ENCODE assay signal across 33 cellular contexts in the genomic region with DNA sequence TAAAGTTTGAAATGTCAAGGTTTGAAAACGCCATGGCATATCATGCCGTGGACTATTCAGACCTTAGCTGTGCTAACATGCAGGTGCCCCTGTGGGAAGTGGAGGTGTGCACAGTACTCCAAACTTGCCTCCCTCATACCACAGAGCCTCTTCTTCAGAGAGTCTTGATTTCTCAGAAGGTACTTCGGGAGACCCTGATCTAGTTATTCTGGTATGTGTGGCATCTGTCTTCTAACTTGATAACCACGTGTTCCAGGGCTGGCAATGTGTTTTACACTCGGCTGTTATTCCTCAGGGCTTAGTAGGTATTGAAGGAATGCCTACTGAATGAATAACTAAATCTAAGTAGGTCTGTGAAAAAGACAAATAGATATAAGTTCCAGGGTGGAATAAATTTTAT.
A peak's percentile ranks its signal among the peaks of the same experiment; 100 is the strongest.
DNase-seq lines count a peak whose midpoint lies in the region; ATAC-seq, FAIRE-seq and TF ChIP-seq lines count a peak whose summit lies in the region.
"Had no signal": no experiment of that assay in that cellular context is flagged by ENCODE, and none has a peak within 500 bp of the region (broad histone marks: within the 10 kb centered on the region; RNA-seq: fewer than 3 reads in every experiment).

No MANE protein-coding gene starts in this region.

- H3K4me2 ChIP-seq in mesenchymal stem cell (ENCODE audit: low read length, poor library complexity, severe bottlenecking), result no peak overlapping the region

- H3K23ac ChIP-seq in mesenchymal stem cell (ENCODE audit: low read length in 2 of 2), result no peak overlapping the region

- no peak overlapping the region for H4K8ac ChIP-seq in mesenchymal stem cell (ENCODE audit: low read length)

- H3K27me3 Mint-ChIP-seq in activated CD4-positive, alpha-beta T cell treated with anti-CD3 and anti-CD28 coated beads, Interleukin-2, amount 10 ng/mL, durations not matched to agents 24 days and 14 days, result no peaks in the 10 kb centered on the region
- H3K27me3 Mint-ChIP-seq: activated naive CD8-positive, alpha-beta T cell treated with anti-CD3 and anti-CD28 coated beads for 36 hours had no signal

- H3K9ac ChIP-seq in mesenchymal stem cell (ENCODE audit: low read length) (no peak overlapping the region), kidney (ENCODE audit: low read length in 2 of 2) (no peak overlapping the region)

- ATAC-seq in GM18517 (IDR thresholded peaks at IDR 0.05; ENCODE audit: unreplicated experiment), result no peak
- ATAC-seq: HCT116; heart right ventricle; naive thymus-derived CD8-positive, alpha-beta T cell; PC-3; Right ventricle myocardium inferior had no signal

- no peaks in the 10 kb centered on the region for H3K9me3 Mint-ChIP-seq in activated CD4-positive, alpha-beta T cell treated with anti-CD3 and anti-CD28 coated beads, Interleukin-2, amount 10 ng/mL, durations not matched to agents 24 days and 14 days
- H3K9me3 Mint-ChIP-seq: activated naive CD8-positive, alpha-beta T cell treated with anti-CD3 and anti-CD28 coated beads for 36 hours; naive thymus-derived CD8-positive, alpha-beta T cell; stimulated activated naive CD8-positive, alpha-beta T cell treated with anti-CD3 and anti-CD28 coated beads, Interleukin-15, amount 100 ng/mL, for 72 hours; T-helper 2 cell treated with Interferon-gamma antibody and Interleukin-4, amounts not matched to agents 5 μg/mL and 100 μg/mL, for 36 hours had no signal

- no peaks in the 10 kb centered on the region for H3K36me3 ChIP-seq in mesenchymal stem cell (ENCODE audit: control insufficient read depth in 1 of 2, insufficient read depth in 2 of 2, low read depth in 1 of 2, low read length in 2 of 2)
- no peaks in the 10 kb centered on the region for H3K36me3 ChIP-seq in ascending aorta
- H3K36me3 ChIP-seq in kidney (ENCODE audit: control insufficient read depth in 1 of 2, insufficient read depth in 2 of 2, low read length in 2 of 2), result no peaks in the 10 kb centered on the region
- H3K36me3 ChIP-seq: heart right ventricle, left ventricle myocardium inferior had no signal

- H3K4me3 Mint-ChIP-seq in activated CD4-positive, alpha-beta T cell treated with anti-CD3 and anti-CD28 coated beads, Interleukin-2, amount 10 ng/mL, durations not matched to agents 24 days and 14 days, result no peak overlapping the region
- H3K4me3 Mint-ChIP-seq: activated naive CD8-positive, alpha-beta T cell treated with anti-CD3 and anti-CD28 coated beads for 36 hours; naive thymus-derived CD8-positive, alpha-beta T cell; stimulated activated naive CD8-positive, alpha-beta T cell treated with anti-CD3 and anti-CD28 coated beads, Interleukin-15, amount 100 ng/mL, for 72 hours; T-helper 2 cell treated with Interferon-gamma antibody and Interleukin-4, amounts not matched to agents 5 μg/mL and 100 μg/mL, for 36 hours had no signal

- H3K36me3 Mint-ChIP-seq in activated CD4-positive, alpha-beta T cell treated with anti-CD3 and anti-CD28 coated beads, Interleukin-2, amount 10 ng/mL, durations not matched to agents 24 days and 14 days (ENCODE audit: low read depth), result no peaks in the 10 kb centered on the region
- H3K36me3 Mint-ChIP-seq: activated naive CD8-positive, alpha-beta T cell treated with anti-CD3 and anti-CD28 coated beads for 36 hours; naive thymus-derived CD8-positive, alpha-beta T cell had no signal

- no peaks in the 10 kb centered on the region for H3K79me1 ChIP-seq in mesenchymal stem cell (replicated peaks; ENCODE audit: low read length, poor library complexity, severe bottlenecking)

- H4K91ac ChIP-seq in mesenchymal stem cell (ENCODE audit: low read length), result no peak overlapping the region

- H2BK12ac ChIP-seq in mesenchymal stem cell (ENCODE audit: low read length in 2 of 2), result no peak overlapping the region

- 29% methylated on average over 5 of the region's 5 CpGs for WGBS in mesenchymal stem cell

- TF ChIP-seq CTCF in epithelial cell of proximal tubule (conservative IDR thresholded peaks at IDR 0.05; ENCODE audit: low read depth, low read length), result no peak
- TF ChIP-seq CTCF in ascending aorta (IDR thresholded peaks at IDR 0.05), result no peak
- TF ChIP-seq CTCF in kidney (IDR thresholded peaks at IDR 0.05; ENCODE audit: borderline replicate concordance, extremely low read depth, insufficient read depth), result no peak

- intact Hi-C loops in ascending aorta (cut with DNase I), result no loop called here
- intact Hi-C loops in kidney (cut with DNase I), result no loop called here
- intact Hi-C loops in activated CD4-positive, alpha-beta T cell treated with anti-CD3 and anti-CD28 coated beads, Interleukin-2, amount 10 ng/mL, durations not matched to agents 24 days and 14 days (cut with micrococcal nuclease), result no loop called here

- H3K18ac ChIP-seq in mesenchymal stem cell (ENCODE audit: low read depth in 1 of 2, low read length in 2 of 2), result no peak overlapping the region

- no peak for FAIRE-seq in kidney (lab: Jason Lieb, UNC)
- FAIRE-seq: A204.1 had no signal

- H2AFZ ChIP-seq in mesenchymal stem cell (ENCODE audit: low read depth, low read length), result no peak overlapping the region

- H2BK15ac ChIP-seq in mesenchymal stem cell (ENCODE audit: low read depth, poor library complexity, severe bottlenecking), result no peak overlapping the region

- no peak overlapping the region for H3K27ac Mint-ChIP-seq in activated CD4-positive, alpha-beta T cell treated with anti-CD3 and anti-CD28 coated beads, Interleukin-2, amount 10 ng/mL, durations not matched to agents 24 days and 14 days
- H3K27ac Mint-ChIP-seq: activated naive CD8-positive, alpha-beta T cell treated with anti-CD3 and anti-CD28 coated beads for 36 hours; naive thymus-derived CD8-positive, alpha-beta T cell; stimulated activated naive CD8-positive, alpha-beta T cell treated with anti-CD3 and anti-CD28 coated beads, Interleukin-15, amount 100 ng/mL, for 72 hours; T-helper 2 cell treated with Interferon-gamma antibody and Interleukin-4, amounts not matched to agents 5 μg/mL and 100 μg/mL, for 36 hours had no signal

- no peak overlapping the region for H2AK5ac ChIP-seq in mesenchymal stem cell (ENCODE audit: low read length, severe bottlenecking)

- H3K4me1 ChIP-seq in mesenchymal stem cell (ENCODE audit: control insufficient read depth, insufficient read depth, low read depth, low read length) (peaks cover 15% of the 10 kb centered on the region), ascending aorta (peaks cover 0 to 2% of the 10 kb centered on the region in 2 donors), kidney (ENCODE audit: control insufficient read depth in 1 of 2, insufficient read depth in 1 of 2, low read depth in 1 of 2, low read length in 2 of 2) (peaks cover 4% of the 10 kb centered on the region in 2 donors)

- no peak overlapping the region for H2BK120ac ChIP-seq in mesenchymal stem cell (ENCODE audit: low read depth, low read length)

- no peaks in the 10 kb centered on the region for H3K4me1 Mint-ChIP-seq in activated CD4-positive, alpha-beta T cell treated with anti-CD3 and anti-CD28 coated beads, Interleukin-2, amount 10 ng/mL, durations not matched to agents 24 days and 14 days
- H3K4me1 Mint-ChIP-seq: activated naive CD8-positive, alpha-beta T cell treated with anti-CD3 and anti-CD28 coated beads for 36 hours; naive thymus-derived CD8-positive, alpha-beta T cell; stimulated activated naive CD8-positive, alpha-beta T cell treated with anti-CD3 and anti-CD28 coated beads, Interleukin-15, amount 100 ng/mL, for 72 hours had no signal

- H3K27me3 ChIP-seq in mesenchymal stem cell (ENCODE audit: control insufficient read depth in 1 of 2, insufficient read depth in 1 of 2, low read length in 2 of 2), result peaks cover 0 to 3% of the 10 kb centered on the region in 2 experiments
- no peaks in the 10 kb centered on the region for H3K27me3 ChIP-seq in ascending aorta
- H3K27me3 ChIP-seq: heart right ventricle had no signal

- no peak overlapping the region for H3K4me3 ChIP-seq in epithelial cell of proximal tubule (ENCODE audit: low read depth, low read length)
- H3K4me3 ChIP-seq in mesenchymal stem cell (ENCODE audit: insufficient read depth in 1 of 2, low read depth in 1 of 2, low read length in 2 of 2), result no peak overlapping the region
- no peak overlapping the region for H3K4me3 ChIP-seq in ascending aorta
- H3K4me3 ChIP-seq in kidney (ENCODE audit: low read length in 2 of 2), result no peak overlapping the region
- H3K4me3 ChIP-seq: heart right ventricle, left ventricle myocardium inferior, skin epidermis had no signal

- H3K9me3 ChIP-seq in mesenchymal stem cell (ENCODE audit: control insufficient read depth, low read length), result no peaks in the 10 kb centered on the region
- H3K9me3 ChIP-seq in ascending aorta, result no peaks in the 10 kb centered on the region
- H3K9me3 ChIP-seq in kidney (ENCODE audit: control insufficient read depth in 1 of 2, low read length in 2 of 2), result no peaks in the 10 kb centered on the region
- H3K9me3 ChIP-seq: heart right ventricle, left ventricle myocardium inferior had no signal

- H3K4ac ChIP-seq in mesenchymal stem cell (ENCODE audit: low read depth in 1 of 2, low read length in 2 of 2), result no peak overlapping the region

- DNase-seq in A172 (ENCODE audit: low spot score), result peak; percentile 20
- peak; percentile 9 for DNase-seq in LoVo (ENCODE audit: low spot score)
- DNase-seq in epithelial cell of proximal tubule (ENCODE audit: low read depth), result peak; percentile 70
- DNase-seq in mesenchymal stem cell, result no peak
- no peak for DNase-seq in ascending aorta (ENCODE audit: low spot score in 2 of 2)
- DNase-seq in kidney, result no peak
- no peak for DNase-seq in activated CD4-positive, alpha-beta T cell treated with anti-CD3 and anti-CD28 coated beads, Interleukin-2, amount 10 ng/mL, durations not matched to agents 24 days and 14 days
- DNase-seq: activated CD4-positive, alpha-beta T cell treated with anti-CD3 and anti-CD28 coated beads for 4 hours; activated CD8-positive, alpha-beta memory T cell treated with anti-CD3 and anti-CD28 coated beads for 24 hours; activated effector memory CD4-positive, alpha-beta T cell treated with anti-CD3 and anti-CD28 coated beads, Interleukin-2, amount 50 U/mL, for 16 hours; activated naive CD8-positive, alpha-beta T cell treated with anti-CD3 and anti-CD28 coated beads for 36 hours; DMS53; GDM1; heart right ventricle; Kasumi-1; left ventricle myocardium inferior; midbrain; naive thymus-derived CD8-positive, alpha-beta T cell; NCI-H1092 treated with DMSO at 0.1 percent for 48 hours; NCI-H187 treated with DMSO at 0.1 percent for 48 hours; NCI-H2171 treated with DMSO at 0.1 percent for 48 hours; NCI-H524; occipital lobe; PC-3; stimulated activated naive CD8-positive, alpha-beta T cell treated with anti-CD3 and anti-CD28 coated beads, Interleukin-15, amount 100 ng/mL, for 72 hours had no signal

- H3K27ac ChIP-seq in mesenchymal stem cell (ENCODE audit: low read length, poor library complexity, severe bottlenecking) (peak overlapping the region; percentile 77), ascending aorta (no peak overlapping the region), kidney (ENCODE audit: low read depth in 2 of 2, low read length in 2 of 2) (no peak overlapping the region)
- H3K27ac ChIP-seq: epithelial cell of prostate, heart right ventricle, left ventricle myocardium inferior, skin epidermis, VCaP had no signal

- H3K14ac ChIP-seq in mesenchymal stem cell (ENCODE audit: low read length in 2 of 2), result no peak overlapping the region

- H2BK5ac ChIP-seq in mesenchymal stem cell (ENCODE audit: low read depth, low read length, poor library complexity, severe bottlenecking), result no peak overlapping the region

Comparison
In these comparisons a context has a peak if more than half of its experiments do, and no peak if none do; other contexts are left out.
1. DNase-seq: peak in A172 (single experiment), LoVo (single experiment) and epithelial cell of proximal tubule (single experiment); none in mesenchymal stem cell (single experiment), ascending aorta (0 of 2), kidney (single experiment) and activated CD4-positive, alpha-beta T cell treated with anti-CD3 and anti-CD28 coated beads, Interleukin-2, amount 10 ng/mL, durations not matched to agents 24 days and 14 days (single experiment).